Comparison of ENCODE assay signal across 8 cellular contexts in the genomic region with DNA sequence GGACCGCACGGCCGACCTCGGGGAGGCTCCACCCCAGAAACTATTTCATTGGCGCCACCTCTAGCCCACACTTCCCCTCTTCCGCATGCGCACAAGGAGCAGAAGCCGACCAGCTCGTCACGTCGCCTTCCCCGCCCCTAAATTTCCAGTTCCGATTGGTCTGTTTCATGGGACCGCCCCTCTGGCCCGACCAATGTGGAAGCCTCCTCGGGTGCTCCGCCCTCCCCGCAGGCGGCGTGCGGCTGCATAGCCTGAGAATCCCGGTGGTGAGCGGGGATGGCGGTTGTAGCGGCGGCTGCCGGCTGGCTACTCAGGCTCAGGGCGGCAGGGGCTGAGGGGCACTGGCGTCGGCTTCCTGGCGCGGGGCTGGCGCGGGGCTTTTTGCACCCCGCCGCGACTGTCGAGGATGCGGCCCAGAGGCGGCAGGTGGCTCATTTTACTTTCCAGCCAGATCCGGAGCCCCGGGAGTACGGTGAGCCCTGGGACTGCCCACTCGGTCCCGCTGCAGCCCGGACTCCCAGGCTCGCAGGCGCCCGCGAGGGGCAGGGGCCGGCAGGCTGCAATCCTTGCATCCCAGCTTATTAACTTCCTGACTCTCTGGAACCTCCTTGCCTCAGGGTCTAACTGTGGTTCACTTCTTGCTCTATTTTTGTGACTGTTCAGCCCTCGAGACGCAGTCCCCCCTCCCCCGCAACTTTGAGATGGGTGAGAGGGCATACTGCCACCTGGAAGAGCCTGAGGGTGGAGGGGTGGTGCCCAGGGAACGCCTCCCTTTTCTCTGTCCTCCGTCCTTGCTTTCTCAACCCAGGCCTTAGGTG. TPM values are rescaled to one million over a fixed set of nuclear protein-coding genes. Genes with fewer than 3 reads are reported as not detected.
DNase-seq lines count a peak whose midpoint lies in the region; ATAC-seq, FAIRE-seq and TF ChIP-seq lines count a peak whose summit lies in the region.

A gene (plus strand): TSS at position 254 of the 818 bp plus-strand sequence. CDS start 23 bp downstream, at position 277.

- intact Hi-C loops in T-helper 2 cell treated with Interferon-gamma antibody and Interleukin-4, amounts not matched to agents 100 ng/mL and 5 ng/mL, for 36 hours (cut with micrococcal nuclease): loop anchor here (1.0 to 10.0 kb wide), 9 partner anchors 102 to 1646 kb away; a partner anchor contains a TSS
- intact Hi-C loops in ascending aorta (cut with DNase I) (loop anchor here (1.0 to 10.0 kb wide), 5 partner anchors 36 to 572 kb away; a partner anchor contains a TSS), psoas muscle (cut with DNase I) (no loop called here)

- DNase-seq in NCI-H187 treated with DMSO at 0.1 percent for 48 hours (lab: John Stamatoyannopoulos, UW): peak; percentile 95
- peak; percentile 96 to 99 for DNase-seq in ascending aorta (ENCODE audit: low spot score in 2 of 2)
- DNase-seq in right atrium auricular region (ENCODE audit: low spot score): peak; percentile 99
- peak; percentile 99 for DNase-seq in psoas muscle
- DNase-seq in urothelium cell line (ENCODE audit: low spot score): peak; percentile 92

- H3K36me3 ChIP-seq in ascending aorta (no peaks in the 10 kb centered on the region), right atrium auricular region (no peaks in the 10 kb centered on the region), psoas muscle (ENCODE audit: insufficient read depth in 1 of 2, low read depth in 1 of 2) (no peaks in the 10 kb centered on the region)

- FAIRE-seq in urothelium cell line (lab: Jason Lieb, UNC): no peak

- WGBS in psoas muscle, 3 donors: 0 to 1% (median 0%) methylated on average over 55 to 56 of the region's 56 CpGs

- ATAC-seq in GM18499 (IDR thresholded peaks at IDR 0.05; ENCODE audit: insufficient read depth, unreplicated experiment): peak; percentile 99
- ATAC-seq in HG02943 (IDR thresholded peaks at IDR 0.05; ENCODE audit: low read depth, unreplicated experiment): peak; percentile 99
- peak; percentile 99 to 100 (median 100) for ATAC-seq in psoas muscle

- H3K4me3 ChIP-seq in ascending aorta (peak within 1 kb of the TSS; percentile 86 to 96), right atrium auricular region (peak within 1 kb of the TSS; percentile 70 to 88), psoas muscle (peak within 1 kb of the TSS; percentile 93)

- H3K27me3 ChIP-seq in ascending aorta (no peaks in the 10 kb centered on the region), right atrium auricular region (no peaks in the 10 kb centered on the region), psoas muscle (ENCODE audit: insufficient read depth in 3 of 3, low read length in 2 of 3) (no peaks in the 10 kb centered on the region)

- H3K9me3 ChIP-seq in ascending aorta (no peaks in the 10 kb centered on the region), right atrium auricular region (no peaks in the 10 kb centered on the region), psoas muscle (no peaks in the 10 kb centered on the region)

- peak within 1 kb of the TSS; percentile 85 to 91 for H3K27ac ChIP-seq in ascending aorta
- H3K27ac ChIP-seq in right atrium auricular region: peak within 1 kb of the TSS; percentile 79 to 91
- H3K27ac ChIP-seq in psoas muscle: peak within 1 kb of the TSS; percentile 84

- H3K4me1 ChIP-seq in ascending aorta (peaks cover 0 to 6% of the 10 kb centered on the region in 2 donors), right atrium auricular region (peaks cover 0 to 7% of the 10 kb centered on the region in 2 donors), psoas muscle (peaks cover 8% of the 10 kb centered on the region)

- peak in 1 of 3 experiments; percentile 6 for TF ChIP-seq CTCF in ascending aorta (IDR thresholded peaks at IDR 0.05)
- TF ChIP-seq CTCF in right atrium auricular region (IDR thresholded peaks at IDR 0.05): peak in 1 of 2 donors; percentile 22
- TF ChIP-seq CTCF in psoas muscle (IDR thresholded peaks at IDR 0.05): no peak

RNA-seq across cellular contexts. Expression of the gene that starts here (rescaled TPM):
- total RNA-seq in T-helper 2 cell treated with Interferon-gamma antibody and Interleukin-4, amounts not matched to agents 100 ng/mL and 5 ng/mL, for 36 hours: 14.9 and 17.1 TPM in 2 replicates
- total RNA-seq in ascending aorta (14.3 TPM), right atrium auricular region (10 to 100 TPM in 1 of 2 donors, 1 to 10 TPM in 1; 8.1 to 23.3 TPM), psoas muscle (10 to 100 TPM in 1 of 4 donors, 1 to 10 TPM in 3; 6.5 to 13.9 (median 7.0) TPM)
- polyA plus RNA-seq in psoas muscle: 10 to 100 TPM in 1 of 3 donors, 1 to 10 TPM in 2; 3.2 to 10.4 (median 3.5) TPM

Comparison
In these comparisons a context has a peak if more than half of its experiments do, and no peak if none do; other contexts are left out.
1. Peak in every context shown above with its lines: DNase-seq, ATAC-seq, H3K4me3 ChIP-seq and H3K27ac ChIP-seq.
2. intact Hi-C loops: an anchor here in T-helper 2 cell treated with Interferon-gamma antibody and Interleukin-4, amounts not matched to agents 100 ng/mL and 5 ng/mL, for 36 hours (1.0 to 10.0 kb wide) and ascending aorta (1.0 to 10.0 kb wide); none called in psoas muscle.